ENCODE assay signal across 8 cellular contexts in genomic region chr3:69385723-69386483, GRCh38.
A peak's percentile ranks its signal among the peaks of the same experiment; 100 is the strongest.
DNase-seq lines count a peak whose midpoint lies in the region; ATAC-seq and TF ChIP-seq lines count a peak whose summit lies in the region.

Gene FRMD4B (minus strand): TSS chr3:69386088. CDS start chr3:69385989, 99 bp downstream.

- H3K27me3 ChIP-seq in rectal smooth muscle tissue (ENCODE audit: control insufficient read depth, insufficient read depth, low read length), result peaks cover 3% of the 10 kb centered on the region

- DNase-seq in activated effector memory CD4-positive, alpha-beta T cell treated with anti-CD3 and anti-CD28 coated beads, Interleukin-2, amount 50 U/mL, for 16 hours, result peak; percentile 62
- no peak for DNase-seq in activated effector memory CD4-positive, alpha-beta T cell treated with Interleukin-2 at 50 U/mL for 16 hours
- DNase-seq in RPMI8226 (peak; percentile 58), cardiac fibroblast (ENCODE audit: low read depth in 2 of 2) (peak; percentile 17 to 25), NCI-H226 (no peak)

- H3K4me1 ChIP-seq in rectal smooth muscle tissue (ENCODE audit: control insufficient read depth, insufficient read depth, low read length), result no peaks in the 10 kb centered on the region

- H3K9me3 ChIP-seq in iPS-18c (ENCODE audit: control insufficient read depth, insufficient read depth, low read length), result no peaks in the 10 kb centered on the region

- no peak within 1 kb of the TSS for H3K27ac ChIP-seq in rectal smooth muscle tissue (ENCODE audit: low read depth, low read length)

- no peak for ATAC-seq in HG03571 (IDR thresholded peaks at IDR 0.05; ENCODE audit: unreplicated experiment)

- no peak within 1 kb of the TSS for H3K9ac ChIP-seq in rectal smooth muscle tissue (ENCODE audit: low read length)

- no peaks in the 10 kb centered on the region for H3K36me3 ChIP-seq in rectal smooth muscle tissue (ENCODE audit: control insufficient read depth, insufficient read depth, low read length)

- TF ChIP-seq CTCF in cardiac fibroblast (IDR thresholded peaks at IDR 0.05; ENCODE audit: low read depth, low read length), result peak; percentile 27

- peak within 1 kb of the TSS; percentile 37 to 46 for H3K4me3 ChIP-seq in cardiac fibroblast (replicated peaks in 1 of 2; ENCODE audit: low read depth in 2 of 2, low read length in 2 of 2)
- peak within 1 kb of the TSS; percentile 68 for H3K4me3 ChIP-seq in iPS-18c (ENCODE audit: insufficient read depth, low read depth, low read length)
- peak within 1 kb of the TSS; percentile 59 for H3K4me3 ChIP-seq in rectal smooth muscle tissue (ENCODE audit: low read length)

Comparison
In these comparisons a context has a peak if more than half of its experiments do, and no peak if none do; other contexts are left out.
1. DNase-seq: peak in activated effector memory CD4-positive, alpha-beta T cell treated with anti-CD3 and anti-CD28 coated beads, Interleukin-2, amount 50 U/mL, for 16 hours (single experiment), RPMI8226 (single experiment) and cardiac fibroblast (2 of 2); none in activated effector memory CD4-positive, alpha-beta T cell treated with Interleukin-2 at 50 U/mL for 16 hours (single experiment) and NCI-H226 (single experiment).
2. Peak in every context shown above with its lines, with median percentiles within 50 percentile points of each other: H3K4me3 ChIP-seq.